ENCODE assay signal across 14 cellular contexts in genomic region chr7:150983893-150984368, GRCh38. TPM values are rescaled to one million over a fixed set of nuclear protein-coding genes. Genes with fewer than 3 reads are reported as not detected.
DNase-seq lines count a peak whose midpoint lies in the region; ATAC-seq and TF ChIP-seq lines count a peak whose summit lies in the region.
"Had no signal": no experiment of that assay in that cellular context is flagged by ENCODE, and none has a peak within 500 bp of the region (broad histone marks: within the 10 kb centered on the region; RNA-seq: fewer than 3 reads in every experiment).

No MANE protein-coding gene starts in this region.

- no peak overlapping the region for H3K4me3 Mint-ChIP-seq in activated CD4-positive, alpha-beta T cell treated with anti-CD3 and anti-CD28 coated beads, Interleukin-2, amount 10 ng/mL, durations not matched to agents 24 days and 14 days
- no peak overlapping the region for H3K4me3 Mint-ChIP-seq in nephron progenitor cell

- peaks cover 40% of the 10 kb centered on the region for H3K27me3 ChIP-seq in NT2/D1 (ENCODE audit: insufficient read depth, insufficient read length)

- peaks cover 6% of the 10 kb centered on the region for H3K9me3 Mint-ChIP-seq in activated CD4-positive, alpha-beta T cell treated with anti-CD3 and anti-CD28 coated beads, Interleukin-2, amount 10 ng/mL, durations not matched to agents 24 days and 14 days
- H3K9me3 Mint-ChIP-seq in nephron progenitor cell, result no peaks in the 10 kb centered on the region

- ATAC-seq in activated CD4-positive, CD25-positive, alpha-beta regulatory T cell treated with anti-CD3 and anti-CD28 coated beads, Interleukin-2, amount 50 U/mL, for 24 hours, result no peak
- no peak for ATAC-seq in GM21515 (IDR thresholded peaks at IDR 0.05; ENCODE audit: unreplicated experiment)
- ATAC-seq in HG03045 (IDR thresholded peaks at IDR 0.05; ENCODE audit: unreplicated experiment), result no peak

- TF ChIP-seq CTCF in choroid plexus epithelial cell (conservative IDR thresholded peaks at IDR 0.05; ENCODE audit: low read depth, low read length), result no peak
- no peak for TF ChIP-seq CTCF in nephron progenitor cell (IDR thresholded peaks at IDR 0.05)

- H3K4me1 Mint-ChIP-seq in activated CD4-positive, alpha-beta T cell treated with anti-CD3 and anti-CD28 coated beads, Interleukin-2, amount 10 ng/mL, durations not matched to agents 24 days and 14 days, result peaks cover 17% of the 10 kb centered on the region
- peaks cover 55% of the 10 kb centered on the region for H3K4me1 Mint-ChIP-seq in nephron progenitor cell

- H3K4me3 ChIP-seq in NT2/D1 (ENCODE audit: insufficient read length, low read depth) (no peak overlapping the region), choroid plexus epithelial cell (ENCODE audit: low read depth, low read length) (no peak overlapping the region)

- peaks cover 53% of the 10 kb centered on the region for H3K27me3 Mint-ChIP-seq in activated CD4-positive, alpha-beta T cell treated with anti-CD3 and anti-CD28 coated beads, Interleukin-2, amount 10 ng/mL, durations not matched to agents 24 days and 14 days
- H3K27me3 Mint-ChIP-seq in nephron progenitor cell (ENCODE audit: low read depth, poor library complexity), result peaks cover 47% of the 10 kb centered on the region

- H3K4me1 ChIP-seq in NT2/D1 (ENCODE audit: insufficient read depth, insufficient read length), result peaks cover 10% of the 10 kb centered on the region

- no peak overlapping the region for H3K27ac Mint-ChIP-seq in activated CD4-positive, alpha-beta T cell treated with anti-CD3 and anti-CD28 coated beads, Interleukin-2, amount 10 ng/mL, durations not matched to agents 24 days and 14 days
- no peak overlapping the region for H3K27ac Mint-ChIP-seq in nephron progenitor cell

- no peaks in the 10 kb centered on the region for H3K36me3 ChIP-seq in NT2/D1 (ENCODE audit: insufficient read depth, insufficient read length, low read length)

- H3K36me3 Mint-ChIP-seq in activated CD4-positive, alpha-beta T cell treated with anti-CD3 and anti-CD28 coated beads, Interleukin-2, amount 10 ng/mL, durations not matched to agents 24 days and 14 days (ENCODE audit: low read depth), result no peaks in the 10 kb centered on the region
- H3K36me3 Mint-ChIP-seq in nephron progenitor cell (ENCODE audit: low read depth), result no peaks in the 10 kb centered on the region

- DNase-seq in activated CD4-positive, alpha-beta T cell treated with anti-CD3 and anti-CD28 coated beads, Interleukin-2, amount 10 ng/mL, durations not matched to agents 24 days and 14 days, result peak; percentile 87
- DNase-seq in activated CD4-positive, alpha-beta T cell treated with anti-CD3 and anti-CD28 coated beads for 1 hour, result no peak
- DNase-seq in NT2/D1 (ENCODE audit: low read depth, low spot score) (peak; percentile 63), choroid plexus epithelial cell (ENCODE audit: low read depth) (peak; percentile 53), nephron progenitor cell (peak; percentile 76)
- DNase-seq: amniotic stem cell; foreskin melanocyte; HCEC 1CT; NCI-H526; stimulated activated CD4-positive, alpha-beta T cell treated with anti-CD3 and anti-CD28 coated beads, Interleukin-4, amount 100 ng/mL, for 1 hour had no signal

- H3K9ac ChIP-seq in NT2/D1 (ENCODE audit: insufficient read length, low read depth), result no peak overlapping the region

- no peaks in the 10 kb centered on the region for H3K9me3 ChIP-seq in NT2/D1 (ENCODE audit: insufficient read depth, low read length)

- intact Hi-C loops in activated CD4-positive, alpha-beta T cell treated with anti-CD3 and anti-CD28 coated beads, Interleukin-2, amount 10 ng/mL, durations not matched to agents 24 days and 14 days (cut with micrococcal nuclease), result loop anchor here (10.0 kb wide), 1 partner anchor 629 kb away; no protein-coding TSS in a partner anchor

RNA-seq across cellular contexts. Expression of gene KCNH2, which starts 5.8 kb away (rescaled TPM):
- total RNA-seq in activated CD4-positive, alpha-beta T cell treated with anti-CD3 and anti-CD28 coated beads, Interleukin-2, amount 10 ng/mL, durations not matched to agents 24 days and 14 days, result 0.36 and 0.37 TPM in 2 replicates

RNA-seq across cellular contexts. Expression of gene NOS3, which starts 6.9 kb away (rescaled TPM):
- 14.3 and 15.7 TPM in 2 replicates for total RNA-seq in activated CD4-positive, alpha-beta T cell treated with anti-CD3 and anti-CD28 coated beads, Interleukin-2, amount 10 ng/mL, durations not matched to agents 24 days and 14 days

RNA-seq across cellular contexts. Expression of gene ATG9B, which starts 40.4 kb away (rescaled TPM):
- total RNA-seq in activated CD4-positive, alpha-beta T cell treated with anti-CD3 and anti-CD28 coated beads, Interleukin-2, amount 10 ng/mL, durations not matched to agents 24 days and 14 days, result 7.3 and 7.5 TPM in 2 replicates
- total RNA-seq: urinary bladder had no signal

RNA-seq across cellular contexts. Expression of gene ABCB8, which starts 44.3 kb away (rescaled TPM):
- 56.4 and 57.4 TPM in 2 replicates for total RNA-seq in activated CD4-positive, alpha-beta T cell treated with anti-CD3 and anti-CD28 coated beads, Interleukin-2, amount 10 ng/mL, durations not matched to agents 24 days and 14 days
